Comparison of ENCODE assay signal across 17 cellular contexts in the genomic region with DNA sequence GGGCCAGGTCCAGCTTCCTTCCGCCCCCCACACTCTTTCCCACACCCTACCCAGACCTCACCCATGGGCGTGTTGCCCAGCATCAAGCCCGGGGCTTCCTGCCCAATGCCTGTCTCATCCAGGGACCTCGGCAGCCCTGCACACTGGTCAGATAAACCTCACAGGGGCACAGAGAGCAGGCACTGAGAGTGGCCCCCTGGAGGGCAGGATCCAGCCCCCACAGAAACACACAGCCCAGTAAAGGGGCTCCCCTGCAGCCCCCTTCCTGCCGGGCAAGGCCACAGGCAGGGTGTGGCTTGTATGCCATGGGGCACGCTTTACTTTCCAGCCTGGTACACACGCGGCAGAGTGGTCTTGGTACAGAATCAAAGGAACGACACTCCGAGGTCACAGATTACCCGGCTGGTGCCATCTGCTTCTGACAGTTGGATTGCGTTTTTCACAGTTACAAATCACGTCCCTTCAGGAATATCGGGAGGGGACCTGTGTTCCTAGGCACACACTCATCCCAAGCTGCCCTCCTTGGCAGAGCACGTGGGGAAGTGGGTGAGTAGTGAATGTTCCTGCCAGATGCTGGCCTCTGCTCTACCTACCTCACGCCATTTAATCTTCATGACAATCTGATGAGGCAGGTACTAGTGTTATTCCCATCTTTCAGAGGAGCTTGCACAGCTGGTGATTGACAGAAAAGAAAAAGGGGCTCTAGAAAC. TPM values are rescaled to one million over a fixed set of nuclear protein-coding genes. Genes with fewer than 3 reads are reported as not detected.
DNase-seq lines count a peak whose midpoint lies in the region; TF ChIP-seq lines count a peak whose summit lies in the region.
"Had no signal": no experiment of that assay in that cellular context is flagged by ENCODE, and none has a peak within 500 bp of the region (broad histone marks: within the 10 kb centered on the region; RNA-seq: fewer than 3 reads in every experiment).

No MANE protein-coding gene starts in this region.

- no peak overlapping the region for H3K4me3 ChIP-seq in breast epithelium
- H3K4me3 ChIP-seq: prostate gland had no signal

- H3K27me3 ChIP-seq in breast epithelium: no peaks in the 10 kb centered on the region

- peak overlapping the region; percentile 98 for H3K27ac Mint-ChIP-seq in activated T-cell treated with anti-CD3 and anti-CD28 coated beads, Interleukin-2, amount 50 U/mL, for 24 hours

- H3K9me3 Mint-ChIP-seq in activated T-cell treated with anti-CD3 and anti-CD28 coated beads, Interleukin-2, amount 50 U/mL, for 24 hours: peaks cover 4% of the 10 kb centered on the region

- no peaks in the 10 kb centered on the region for H3K36me3 ChIP-seq in breast epithelium
- H3K36me3 ChIP-seq: prostate gland had no signal

- TF ChIP-seq CTCF in breast epithelium (IDR thresholded peaks at IDR 0.05): no peak

- H3K4me1 Mint-ChIP-seq in activated T-cell treated with anti-CD3 and anti-CD28 coated beads, Interleukin-2, amount 50 U/mL, for 24 hours (ENCODE audit: low read depth): peaks cover 73% of the 10 kb centered on the region

- H3K27ac ChIP-seq in breast epithelium: no peak overlapping the region
- H3K27ac ChIP-seq: prostate gland had no signal

- peaks cover 71% of the 10 kb centered on the region for H3K36me3 Mint-ChIP-seq in activated T-cell treated with anti-CD3 and anti-CD28 coated beads, Interleukin-2, amount 50 U/mL, for 24 hours (ENCODE audit: low read depth)

- H3K9me3 ChIP-seq in breast epithelium: no peaks in the 10 kb centered on the region
- H3K9me3 ChIP-seq: prostate gland had no signal

- no peaks in the 10 kb centered on the region for H3K4me1 ChIP-seq in breast epithelium
- H3K4me1 ChIP-seq: prostate gland had no signal

- DNase-seq in activated T-cell treated with anti-CD3 and anti-CD28 coated beads, Interleukin-2, amount 50 U/mL, for 24 hours: peak; percentile 52
- DNase-seq in activated T-cell treated with anti-CD3 and anti-CD28 coated beads for 4 hours (no peak), NCI-H2171 treated with DMSO at 0.1 percent for 48 hours (lab: John Stamatoyannopoulos, UW) (peak; percentile 92), posterior vena cava (ENCODE audit: low spot score) (peak; percentile 67), breast epithelium (ENCODE audit: low spot score in 2 of 2) (no peak), DMS53 (lab: John Stamatoyannopoulos, UW) (no peak), RKO (ENCODE audit: low spot score) (no peak)
- DNase-seq in activated T-cell treated with anti-CD3 and anti-CD28 coated beads, Interleukin-2, amount 50 U/mL, for 48 hours: peak; percentile 57 to 61
- DNase-seq: activated gamma-delta T cell, caudate nucleus, islet precursor cell, NCI-H1417, NCI-H510A, Right ventricle myocardium superior had no signal

- TF ChIP-seq POLR2A in breast epithelium (IDR thresholded peaks at IDR 0.05): no peak

- peak overlapping the region; percentile 77 for H3K4me3 Mint-ChIP-seq in activated T-cell treated with anti-CD3 and anti-CD28 coated beads, Interleukin-2, amount 50 U/mL, for 24 hours

- no peaks in the 10 kb centered on the region for H3K27me3 Mint-ChIP-seq in activated T-cell treated with anti-CD3 and anti-CD28 coated beads, Interleukin-2, amount 50 U/mL, for 24 hours

- intact Hi-C loops in posterior vena cava (cut with DNase I) (no loop called here), breast epithelium (cut with DNase I; ENCODE audit: low total_unique reads) (loop anchor here (2.0 kb wide), 1 partner anchor 32 kb away; no protein-coding TSS in a partner anchor)

RNA-seq across cellular contexts. Expression of gene CD5, which starts 20.0 kb away (rescaled TPM):
- total RNA-seq in posterior vena cava (under 1 TPM; 0.52 to 0.60 TPM), breast epithelium (1 to 10 TPM in 1 of 3 donors, under 1 TPM in 2; 0.80 to 1.3 (median 0.88) TPM)
- total RNA-seq: endothelial cell of umbilical vein, Right ventricle myocardium superior, urinary bladder had no signal

Comparison
In these comparisons a context has a peak if more than half of its experiments do, and no peak if none do; other contexts are left out.
1. DNase-seq: peak in activated T-cell treated with anti-CD3 and anti-CD28 coated beads, Interleukin-2, amount 50 U/mL, for 24 hours (single experiment), NCI-H2171 treated with DMSO at 0.1 percent for 48 hours (single experiment), activated T-cell treated with anti-CD3 and anti-CD28 coated beads, Interleukin-2, amount 50 U/mL, for 48 hours (2 of 2) and posterior vena cava (single experiment); none in activated T-cell treated with anti-CD3 and anti-CD28 coated beads for 4 hours (single experiment), breast epithelium (0 of 2), DMS53 (single experiment) and RKO (single experiment).